ENCODE assay signal across 20 cellular contexts in the genomic region with DNA sequence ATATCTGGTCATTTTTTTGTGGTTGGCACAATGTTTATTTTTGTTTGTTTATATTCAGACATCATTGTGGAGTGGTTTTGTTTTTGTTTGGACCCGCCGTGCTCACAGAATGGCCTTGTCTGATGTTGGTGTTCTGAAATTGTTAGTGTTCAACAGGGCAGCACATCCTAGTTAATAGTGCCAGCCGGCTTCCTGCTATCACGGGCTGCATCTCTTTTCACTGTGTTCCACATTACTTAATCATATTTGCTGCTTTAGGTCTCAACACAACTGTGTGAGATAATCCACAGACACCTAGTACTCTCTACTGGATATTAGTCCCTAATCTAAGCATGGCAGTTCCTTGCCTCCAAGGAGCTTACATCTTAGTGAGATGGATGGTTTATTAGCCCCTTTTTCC.
"Had no signal": no experiment of that assay in that cellular context is flagged by ENCODE, and none has a peak within 500 bp of the region (broad histone marks: within the 10 kb centered on the region; RNA-seq: fewer than 3 reads in every experiment).

No MANE protein-coding gene starts in this region.

- H3K9me3 Mint-ChIP-seq: stimulated activated memory B cell treated with anti-CD40 and anti-IgM and Interleukin-4, amounts not matched to agents 10 μg/mL and 1 μg/mL and 100 μg/mL, for 72 hours; stimulated activated naive CD8-positive, alpha-beta T cell treated with anti-CD3 and anti-CD28 coated beads, Interleukin-15, Interleukin-2, amounts not matched to agents 100 ng/mL and 50 ng/mL, for 24 hours had no signal

- H3K36me3 ChIP-seq: colonic mucosa, prostate gland, right lobe of liver had no signal

- H3K27me3 ChIP-seq: colonic mucosa, right lobe of liver, spleen, tibial nerve had no signal

- H3K27ac Mint-ChIP-seq: naive thymus-derived CD4-positive, alpha-beta T cell; stimulated activated memory B cell treated with anti-CD40 and anti-IgM and Interleukin-4, amounts not matched to agents 10 μg/mL and 1 μg/mL and 100 μg/mL, for 72 hours; stimulated activated naive CD8-positive, alpha-beta T cell treated with anti-CD3 and anti-CD28 coated beads, Interleukin-15, Interleukin-2, amounts not matched to agents 100 ng/mL and 50 ng/mL, for 24 hours had no signal

- H3K9ac ChIP-seq: parathyroid adenoma had no signal

- ATAC-seq: foreskin keratinocyte; naive thymus-derived CD4-positive, alpha-beta T cell; right lobe of liver; stimulated activated memory B cell treated with anti-CD40 and anti-IgM and Interleukin-4, amounts not matched to agents 10 μg/mL and 1 μg/mL and 100 μg/mL, for 72 hours had no signal

- H3K9me3 ChIP-seq: colonic mucosa, prostate gland, right lobe of liver, spleen, tibial nerve had no signal

- DNase-seq: colonic mucosa; dermis blood vessel endothelial cell; erythroblast; foreskin keratinocyte; head of caudate nucleus; hippocampal formation; kidney glomerular epithelial cell; mesendoderm; naive thymus-derived CD4-positive, alpha-beta T cell; retina; right lobe of liver; spleen; stimulated activated CD4-positive, alpha-beta T cell treated with anti-CD3 and anti-CD28 coated beads, Interleukin-15, amount 100 ng/mL, for 24 hours; stimulated activated CD4-positive, alpha-beta T cell treated with anti-CD3 and anti-CD28 coated beads, Interleukin-1b, Interleukin-23, amount 100 ng/mL, for 48 hours; stimulated activated CD4-positive, alpha-beta T cell treated with anti-CD3 and anti-CD28 coated beads, Interleukin-4, amount 100 ng/mL, for 24 hours had no signal

- H3K4me3 Mint-ChIP-seq: stimulated activated memory B cell treated with anti-CD40 and anti-IgM and Interleukin-4, amounts not matched to agents 10 μg/mL and 1 μg/mL and 100 μg/mL, for 72 hours; stimulated activated naive CD8-positive, alpha-beta T cell treated with anti-CD3 and anti-CD28 coated beads, Interleukin-15, Interleukin-2, amounts not matched to agents 100 ng/mL and 50 ng/mL, for 24 hours had no signal

- H2AFZ ChIP-seq: parathyroid adenoma had no signal

- H3K4me3 ChIP-seq: colonic mucosa, prostate gland, right lobe of liver, spleen, tibial nerve had no signal

- H3K4me1 ChIP-seq: colonic mucosa, prostate gland had no signal

- H3K27me3 Mint-ChIP-seq: stimulated activated memory B cell treated with anti-CD40 and anti-IgM and Interleukin-4, amounts not matched to agents 10 μg/mL and 1 μg/mL and 100 μg/mL, for 72 hours; stimulated activated naive CD8-positive, alpha-beta T cell treated with anti-CD3 and anti-CD28 coated beads, Interleukin-15, Interleukin-2, amounts not matched to agents 100 ng/mL and 50 ng/mL, for 24 hours had no signal

- H3K27ac ChIP-seq: colonic mucosa, foreskin keratinocyte, parathyroid adenoma, prostate gland, right lobe of liver, spleen, tibial nerve had no signal
